8 cellular contexts compared by ENCODE assay signal in genomic region chr1:205211839-205212241, GRCh38. TPM values are rescaled to one million over a fixed set of nuclear protein-coding genes. Genes with fewer than 3 reads are reported as not detected.
DNase-seq lines count a peak whose midpoint lies in the region; ATAC-seq and TF ChIP-seq lines count a peak whose summit lies in the region.

No MANE protein-coding gene starts in this region.

- no peak for TF ChIP-seq CTCF in CD4-positive, alpha-beta T cell (IDR thresholded peaks at IDR 0.05)
- TF ChIP-seq CTCF in neural progenitor cell (IDR thresholded peaks at IDR 0.05) = no peak

- ATAC-seq in CD4-positive, alpha-beta T cell (ENCODE audit: poor library complexity) = peak; percentile 54
- ATAC-seq in GM21576 (IDR thresholded peaks at IDR 0.05; ENCODE audit: unreplicated experiment) = peak; percentile 20

- H4K20me1 ChIP-seq in neural progenitor cell (ENCODE audit: low read depth) = peaks cover 19% of the 10 kb centered on the region

- H3K4me1 Mint-ChIP-seq in CD4-positive, alpha-beta T cell (ENCODE audit: low read depth) = peaks cover 54% of the 10 kb centered on the region
- H3K4me1 Mint-ChIP-seq in dendritic cell treated with granulocyte-macrophage colony-stimulating factor and Interleukin-4, amounts not matched to agents 40 ng/mL and 50 ng/mL, for 4 days (ENCODE audit: low read depth) = peaks cover 51% of the 10 kb centered on the region
- peaks cover 27% of the 10 kb centered on the region for H3K4me1 Mint-ChIP-seq in neural progenitor cell

- H3K27me3 ChIP-seq in CD4-positive, alpha-beta T cell (ENCODE audit: control insufficient read depth, insufficient read depth, low read length) = no peaks in the 10 kb centered on the region
- no peaks in the 10 kb centered on the region for H3K27me3 ChIP-seq in neural progenitor cell

- peak overlapping the region; percentile 98 for H3K4me3 Mint-ChIP-seq in CD4-positive, alpha-beta T cell
- peak overlapping the region; percentile 91 for H3K4me3 Mint-ChIP-seq in dendritic cell treated with granulocyte-macrophage colony-stimulating factor and Interleukin-4, amounts not matched to agents 40 ng/mL and 50 ng/mL, for 4 days
- H3K4me3 Mint-ChIP-seq in neural progenitor cell = peak overlapping the region; percentile 100

- peak overlapping the region; percentile 99 for H2AFZ ChIP-seq in neural progenitor cell (replicated peaks)

- peak overlapping the region; percentile 96 for H3K4me3 ChIP-seq in neural progenitor cell

- H3K27me3 Mint-ChIP-seq in CD4-positive, alpha-beta T cell = peaks cover 5% of the 10 kb centered on the region
- H3K27me3 Mint-ChIP-seq in dendritic cell treated with granulocyte-macrophage colony-stimulating factor and Interleukin-4, amounts not matched to agents 40 ng/mL and 50 ng/mL, for 4 days = no peaks in the 10 kb centered on the region
- peaks cover 5% of the 10 kb centered on the region for H3K27me3 Mint-ChIP-seq in neural progenitor cell (ENCODE audit: insufficient read depth, low read depth)

- no peaks in the 10 kb centered on the region for H3K9me3 ChIP-seq in CD4-positive, alpha-beta T cell (ENCODE audit: control insufficient read depth, low read length)
- no peaks in the 10 kb centered on the region for H3K9me3 ChIP-seq in neural progenitor cell (ENCODE audit: low read depth)

- peaks cover 41% of the 10 kb centered on the region for H3K79me2 ChIP-seq in neural progenitor cell (ENCODE audit: low read depth)

- H3K27ac Mint-ChIP-seq in CD4-positive, alpha-beta T cell = peak overlapping the region; percentile 98
- peak overlapping the region; percentile 96 for H3K27ac Mint-ChIP-seq in dendritic cell treated with granulocyte-macrophage colony-stimulating factor and Interleukin-4, amounts not matched to agents 40 ng/mL and 50 ng/mL, for 4 days
- H3K27ac Mint-ChIP-seq in neural progenitor cell = peak overlapping the region; percentile 97

- peaks cover 28% of the 10 kb centered on the region for H3F3A ChIP-seq in neural progenitor cell (ENCODE audit: low read depth)

- no peak overlapping the region for H3K9ac ChIP-seq in neural progenitor cell

- H3K4me2 ChIP-seq in neural progenitor cell = peak overlapping the region; percentile 80

- H3K9me3 Mint-ChIP-seq in CD4-positive, alpha-beta T cell = no peaks in the 10 kb centered on the region
- no peaks in the 10 kb centered on the region for H3K9me3 Mint-ChIP-seq in dendritic cell treated with granulocyte-macrophage colony-stimulating factor and Interleukin-4, amounts not matched to agents 40 ng/mL and 50 ng/mL, for 4 days
- no peaks in the 10 kb centered on the region for H3K9me3 Mint-ChIP-seq in neural progenitor cell

- no peaks in the 10 kb centered on the region for H3K36me3 ChIP-seq in neural progenitor cell

- POLR2A ChIA-PET in CD4-positive, alpha-beta T cell (lab: Charles Lee) = interaction anchor here (0.6 to 5.2 kb wide), 6 partner anchors 8 to 102 kb away, joined by 3 to 50 read pairs (median 4); partner anchors contain the start of gene TMCC2

- peak overlapping the region; percentile 80 for H3K27ac ChIP-seq in CD4-positive, alpha-beta T cell (ENCODE audit: low read depth, low read length)
- peak overlapping the region; percentile 97 for H3K27ac ChIP-seq in neural progenitor cell

- CTCF ChIA-PET in CD4-positive, alpha-beta T cell (lab: Charles Lee) = interaction anchor here (1.1 kb wide), 1 partner anchor 274 kb away, joined by 3 read pairs; no protein-coding TSS in a partner anchor

- intact Hi-C loops in CD4-positive, alpha-beta T cell (cut with DNase I, micrococcal nuclease) = loop anchor here (1.0 to 10.0 kb wide), 7 partner anchors 16 to 1350 kb away; partner anchors contain the start of genes ELK4 (in 1 of the 2), NUAK2 (in 1 of the 2) and SNRPE (in 1 of the 2)
- intact Hi-C loops in dendritic cell treated with granulocyte-macrophage colony-stimulating factor and Interleukin-4, amounts not matched to agents 40 ng/mL and 50 ng/mL, for 4 days (cut with micrococcal nuclease) = loop anchor here (2.0 to 5.0 kb wide), 3 partner anchors 45 to 100 kb away; no protein-coding TSS in a partner anchor

- H3K4me1 ChIP-seq in neural progenitor cell = peaks cover 18% of the 10 kb centered on the region

- DNase-seq in CD4-positive, alpha-beta T cell = no peak
- DNase-seq in MV-4-11 (lab: John Stamatoyannopoulos, UW) (peak; percentile 71), neural progenitor cell (ENCODE audit: low spot score) (no peak), UCSD-AML1 (lab: John Stamatoyannopoulos, UW; ENCODE audit: unreplicated experiment) (no peak), COLO829 (ENCODE audit: low spot score) (no peak), RKO (ENCODE audit: low spot score) (no peak)

- peaks cover 15% of the 10 kb centered on the region for H3K36me3 Mint-ChIP-seq in CD4-positive, alpha-beta T cell (ENCODE audit: low read depth)
- peaks cover 14% of the 10 kb centered on the region for H3K36me3 Mint-ChIP-seq in dendritic cell treated with granulocyte-macrophage colony-stimulating factor and Interleukin-4, amounts not matched to agents 40 ng/mL and 50 ng/mL, for 4 days (ENCODE audit: low read depth)
- no peaks in the 10 kb centered on the region for H3K36me3 Mint-ChIP-seq in neural progenitor cell

RNA-seq across cellular contexts. Expression of gene DSTYK, which starts 0.3 kb away (rescaled TPM):
- 10 to 100 TPM; 13.9 to 15.3 TPM for total RNA-seq in CD4-positive, alpha-beta T cell
- 12.1 and 13.0 TPM in 2 replicates for total RNA-seq in neural progenitor cell (ENCODE audit: low replicate concordance)

RNA-seq across cellular contexts. Expression of gene TMCC2, which starts 15.9 kb away (rescaled TPM):
- total RNA-seq in CD4-positive, alpha-beta T cell = 1 to 10 TPM in 1 of 2 experiments, under 1 TPM in 1; 0.74 to 1.1 TPM
- 7.1 and 12.1 TPM in 2 replicates for total RNA-seq in neural progenitor cell (ENCODE audit: low replicate concordance)
